12 cellular contexts compared by ENCODE assay signal in the genomic region with DNA sequence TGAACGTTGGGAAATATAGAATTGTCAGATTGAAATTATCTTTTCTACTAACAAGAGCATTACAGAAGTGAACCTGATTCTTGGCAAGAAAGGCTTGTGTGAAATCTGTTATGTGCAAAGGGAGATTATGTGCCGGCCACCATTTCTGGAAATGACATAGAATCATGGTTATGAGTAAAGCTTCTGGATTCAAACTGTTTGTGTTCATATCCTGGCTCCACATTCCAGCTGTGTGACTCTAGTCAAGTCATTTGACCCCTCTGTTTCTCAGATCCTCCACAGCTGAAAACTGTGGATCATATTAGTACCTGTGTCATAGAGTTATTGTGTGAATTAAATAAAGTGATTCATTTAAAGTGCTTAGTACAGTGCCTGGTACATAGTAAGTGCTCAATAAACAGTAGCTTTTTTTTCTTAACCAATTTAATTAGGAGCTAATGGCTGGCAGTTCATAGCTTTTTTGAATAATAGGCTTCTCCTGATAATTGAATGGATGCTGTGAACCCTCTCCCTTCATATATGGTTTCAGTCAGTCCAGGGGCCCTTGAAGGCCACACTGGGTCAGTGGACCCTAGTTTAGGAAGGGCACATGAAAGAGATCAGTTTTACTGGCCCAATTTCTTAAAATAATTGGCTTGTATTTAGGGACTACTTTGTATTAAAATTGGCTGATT. TPM values are rescaled to one million over a fixed set of nuclear protein-coding genes. Genes with fewer than 3 reads are reported as not detected.
DNase-seq lines count a peak whose midpoint lies in the region; ATAC-seq and TF ChIP-seq lines count a peak whose summit lies in the region.
"Had no signal": no experiment of that assay in that cellular context is flagged by ENCODE, and none has a peak within 500 bp of the region (broad histone marks: within the 10 kb centered on the region; RNA-seq: fewer than 3 reads in every experiment).

No MANE protein-coding gene starts in this region.

- peak overlapping the region; percentile 74 to 90 for H3K27ac ChIP-seq in esophagus (ENCODE audit: low read depth in 2 of 2, low read length in 1 of 2)
- H3K27ac ChIP-seq in psoas muscle: peak overlapping the region; percentile 85
- H3K27ac ChIP-seq in left lung: no peak overlapping the region
- H3K27ac ChIP-seq in aorta (ENCODE audit: low read depth in 1 of 2, low read length in 2 of 2): no peak overlapping the region
- H3K27ac ChIP-seq: heart left ventricle had no signal

- peak; percentile 69 to 75 (median 72) for ATAC-seq in psoas muscle
- ATAC-seq in HG03196 (IDR thresholded peaks at IDR 0.05; ENCODE audit: unreplicated experiment): no peak
- no peak for ATAC-seq in HG02610 (IDR thresholded peaks at IDR 0.05; ENCODE audit: unreplicated experiment)
- no peak for ATAC-seq in left lung
- no peak for ATAC-seq in aorta (ENCODE audit: low FRiP score)
- ATAC-seq: activated CD8-positive, alpha-beta T cell treated with anti-CD3 and anti-CD28 coated beads for 36 hours had no signal

- H3K4me3 ChIP-seq in esophagus (ENCODE audit: low read depth in 1 of 2, low read length in 2 of 2) (no peak overlapping the region), psoas muscle (no peak overlapping the region), left lung (no peak overlapping the region), aorta (ENCODE audit: low read length in 2 of 2) (no peak overlapping the region)
- H3K4me3 ChIP-seq: heart left ventricle had no signal

- H3K27me3 ChIP-seq in esophagus (ENCODE audit: control insufficient read depth in 1 of 2, insufficient read depth in 2 of 2, low read length in 2 of 2) (no peaks in the 10 kb centered on the region), psoas muscle (ENCODE audit: insufficient read depth in 3 of 3, low read length in 2 of 3) (no peaks in the 10 kb centered on the region), left lung (no peaks in the 10 kb centered on the region), aorta (ENCODE audit: control insufficient read depth in 1 of 2, insufficient read depth in 2 of 2, low read length in 1 of 2) (no peaks in the 10 kb centered on the region)
- H3K27me3 ChIP-seq: heart left ventricle had no signal

- peaks cover 0 to 2% of the 10 kb centered on the region in 2 donors for H3K36me3 ChIP-seq in esophagus (ENCODE audit: control insufficient read depth in 2 of 2, insufficient read depth in 2 of 2, low read length in 1 of 2)
- no peaks in the 10 kb centered on the region for H3K36me3 ChIP-seq in psoas muscle (ENCODE audit: insufficient read depth in 1 of 2, low read depth in 1 of 2)
- peaks cover 0 to 5% of the 10 kb centered on the region in 2 donors for H3K36me3 ChIP-seq in left lung
- no peaks in the 10 kb centered on the region for H3K36me3 ChIP-seq in aorta (ENCODE audit: control insufficient read depth in 1 of 2, insufficient read depth in 2 of 2, low read length in 1 of 2)
- H3K36me3 ChIP-seq: heart left ventricle had no signal

- peak; percentile 7 for DNase-seq in CD1c-positive myeloid dendritic cell (ENCODE audit: extremely low spot score)
- peak; percentile 78 for DNase-seq in RPMI7951 (ENCODE audit: low read depth)
- no peak for DNase-seq in psoas muscle
- no peak for DNase-seq in left lung
- DNase-seq in aorta: no peak
- DNase-seq: activated CD8-positive, alpha-beta T cell treated with anti-CD3 and anti-CD28 coated beads for 36 hours; DMS 273 treated with DMSO at 0.1 percent for 48 hours; NCI-H1436 treated with DMSO at 0.1 percent for 48 hours had no signal

- 40 to 51% methylated on average over 2 of the region's 2 CpGs for WGBS in esophagus, 2 donors
- WGBS in psoas muscle, 3 donors: 21 to 32% (median 28%) methylated on average over 2 of the region's 2 CpGs
- 55 to 57% methylated on average over 2 of the region's 2 CpGs for WGBS in aorta, 2 donors

- H3K9me3 ChIP-seq in esophagus (ENCODE audit: control insufficient read depth in 2 of 2, insufficient read depth in 1 of 2, low read depth in 1 of 2, low read length in 1 of 2): no peaks in the 10 kb centered on the region
- H3K9me3 ChIP-seq in psoas muscle: no peaks in the 10 kb centered on the region
- no peaks in the 10 kb centered on the region for H3K9me3 ChIP-seq in left lung
- H3K9me3 ChIP-seq in aorta (ENCODE audit: control insufficient read depth, low read length): no peaks in the 10 kb centered on the region
- H3K9me3 ChIP-seq: heart left ventricle had no signal

- intact Hi-C loops in psoas muscle (cut with DNase I): loop anchor here (1.0 to 10.0 kb wide), 3 partner anchors 99 to 249 kb away; no protein-coding TSS in a partner anchor
- intact Hi-C loops in left lung (cut with DNase I): no loop called here
- intact Hi-C loops in aorta (cut with DNase I): loop anchor here in 1 of 2 donors (10.0 kb wide), 1 partner anchor 189 kb away; no protein-coding TSS in a partner anchor

- H3K4me1 ChIP-seq in esophagus (ENCODE audit: control insufficient read depth in 2 of 2, insufficient read depth in 2 of 2, low read length in 1 of 2) (peaks cover 2% of the 10 kb centered on the region in 2 donors), psoas muscle (peaks cover 19% of the 10 kb centered on the region), left lung (peaks cover 25 to 49% of the 10 kb centered on the region in 2 donors), aorta (ENCODE audit: control insufficient read depth in 1 of 2, insufficient read depth in 2 of 2, low read length in 2 of 2) (no peaks in the 10 kb centered on the region)

- TF ChIP-seq CTCF in psoas muscle (IDR thresholded peaks at IDR 0.05) (no peak), left lung (IDR thresholded peaks at IDR 0.05) (no peak)

RNA-seq across cellular contexts. Expression of gene EHF, which starts 34.6 kb away (rescaled TPM):
- 0.68 TPM in 1 of 2 replicates, not detected in the other for total RNA-seq in RPMI7951 (2014; rRNA removed; shearing (Covaris generic))
- polyA plus RNA-seq in esophagus (100 to 1,000 TPM; 115 to 121 TPM), psoas muscle (under 1 TPM; 0.04 to 0.18 (median 0.08) TPM), aorta (1 to 10 TPM in 1 of 2 donors, under 1 TPM in 1; 0.36 to 8.5 TPM)
- total RNA-seq in psoas muscle (under 1 TPM in 3 of 4 donors, not detected in 1; 0.10 to 0.20 (median 0.17) TPM), left lung (10 to 100 TPM; 41.1 to 53.1 TPM), aorta (under 1 TPM in 1 of 2 donors, not detected in 1; 0.75 TPM)
- total RNA-seq: activated CD8-positive, alpha-beta T cell treated with anti-CD3 and anti-CD28 coated beads for 36 hours had no signal

Comparison
In these comparisons a context has a peak if more than half of its experiments do, and no peak if none do; other contexts are left out.
1. DNase-seq: peak in CD1c-positive myeloid dendritic cell (single experiment) and RPMI7951 (single experiment); none in psoas muscle (0 of 2), left lung (0 of 2) and aorta (0 of 2).
2. H3K27ac ChIP-seq: peak in esophagus (2 of 2) and psoas muscle (single experiment); none in left lung (0 of 2) and aorta (0 of 2).
3. ATAC-seq: peak in psoas muscle (4 of 4); none in HG03196 (single experiment), HG02610 (single experiment), left lung (single experiment) and aorta (single experiment).
4. RNA of gene EHF, which starts 34.6 kb away (total RNA-seq): 41.1 to 53.1 TPM in left lung; 0.75 TPM in aorta, 0.10 to 0.20 TPM in psoas muscle and 0.68 TPM in RPMI7951; every median in the first group is over 10 times any median in the second.
5. intact Hi-C loops: an anchor here in psoas muscle (1.0 to 10.0 kb wide); none called in left lung.